8 cellular contexts compared by ENCODE assay signal in the genomic region with DNA sequence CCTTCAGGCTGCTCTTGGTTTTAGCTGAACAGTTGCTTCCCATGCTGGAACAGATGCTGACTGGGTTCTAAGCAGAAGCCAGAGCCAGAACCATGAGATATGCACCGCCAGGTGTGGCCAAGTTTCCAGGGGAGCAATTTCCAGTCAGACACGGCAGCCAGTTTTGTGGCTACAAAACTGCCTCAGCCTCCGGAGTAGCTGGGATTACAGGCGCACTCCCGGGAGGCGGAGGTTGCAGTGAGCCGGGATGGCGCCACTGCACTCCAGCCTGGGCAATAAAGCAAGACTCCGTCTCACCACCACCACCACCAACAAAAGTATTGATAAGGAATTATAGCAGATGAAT. TPM values are rescaled to one million over a fixed set of nuclear protein-coding genes. Genes with fewer than 3 reads are reported as not detected.
DNase-seq lines count a peak whose midpoint lies in the region; ATAC-seq lines count a peak whose summit lies in the region.

No MANE protein-coding gene starts in this region.

- H3K4me1 ChIP-seq in HUES64 (ENCODE audit: insufficient read depth, low read length): no peaks in the 10 kb centered on the region

- H3K4me3 Mint-ChIP-seq in activated naive CD8-positive, alpha-beta T cell treated with anti-CD3 and anti-CD28 coated beads, Interleukin-2, amount 50 U/mL, for 24 hours: peak overlapping the region; percentile 92
- peak overlapping the region; percentile 91 to 99 (median 93) for H3K4me3 Mint-ChIP-seq in immature natural killer cell
- H3K4me3 Mint-ChIP-seq in stimulated activated memory B cell treated with anti-CD40 and anti-IgM and Interleukin-4, amounts not matched to agents 10 μg/mL and 1 μg/mL and 100 μg/mL, for 72 hours: peak overlapping the region; percentile 96

- H3K9me3 Mint-ChIP-seq in activated naive CD8-positive, alpha-beta T cell treated with anti-CD3 and anti-CD28 coated beads, Interleukin-2, amount 50 U/mL, for 24 hours: no peaks in the 10 kb centered on the region
- peaks cover 0 to 4% (median 0%) of the 10 kb centered on the region in 6 donors for H3K9me3 Mint-ChIP-seq in immature natural killer cell
- H3K9me3 Mint-ChIP-seq in stimulated activated memory B cell treated with anti-CD40 and anti-IgM and Interleukin-4, amounts not matched to agents 10 μg/mL and 1 μg/mL and 100 μg/mL, for 72 hours: no peaks in the 10 kb centered on the region

- no peaks in the 10 kb centered on the region for H3K9me3 ChIP-seq in HUES64 (ENCODE audit: insufficient read depth, low read depth, low read length)

- peak overlapping the region; percentile 86 for H3K27ac Mint-ChIP-seq in activated naive CD8-positive, alpha-beta T cell treated with anti-CD3 and anti-CD28 coated beads, Interleukin-2, amount 50 U/mL, for 24 hours
- peak overlapping the region in 5 of 6 donors; percentile 74 to 90 (median 81) for H3K27ac Mint-ChIP-seq in immature natural killer cell
- peak overlapping the region; percentile 91 for H3K27ac Mint-ChIP-seq in stimulated activated memory B cell treated with anti-CD40 and anti-IgM and Interleukin-4, amounts not matched to agents 10 μg/mL and 1 μg/mL and 100 μg/mL, for 72 hours

- no peaks in the 10 kb centered on the region for H3K27me3 ChIP-seq in HUES64 (ENCODE audit: insufficient read depth, low read length)

- DNase-seq in COLO668 (lab: John Stamatoyannopoulos, UW; ENCODE audit: unreplicated experiment) (peak; percentile 52), immature natural killer cell (no peak), GDM1 (lab: John Stamatoyannopoulos, UW) (no peak)
- peak; percentile 21 for DNase-seq in activated naive CD8-positive, alpha-beta T cell treated with anti-CD3 and anti-CD28 coated beads, Interleukin-2, amount 50 U/mL, for 24 hours
- no peak for DNase-seq in effector CD4-positive, alpha-beta T cell
- DNase-seq in stimulated activated CD4-positive, alpha-beta T cell treated with anti-CD3 and anti-CD28 coated beads, Interleukin-2, amount 100 ng/mL, for 24 hours: no peak

- no peak for ATAC-seq in activated naive CD8-positive, alpha-beta T cell treated with anti-CD3 and anti-CD28 coated beads, Interleukin-2, amount 50 U/mL, for 24 hours
- ATAC-seq in stimulated activated memory B cell treated with anti-CD40 and anti-IgM and Interleukin-4, amounts not matched to agents 10 μg/mL and 1 μg/mL and 100 μg/mL, for 72 hours: no peak

- H3K4me1 Mint-ChIP-seq in activated naive CD8-positive, alpha-beta T cell treated with anti-CD3 and anti-CD28 coated beads, Interleukin-2, amount 50 U/mL, for 24 hours: peaks cover 29% of the 10 kb centered on the region
- peaks cover 21 to 25% of the 10 kb centered on the region in 2 donors for H3K4me1 Mint-ChIP-seq in immature natural killer cell
- peaks cover 9% of the 10 kb centered on the region for H3K4me1 Mint-ChIP-seq in stimulated activated memory B cell treated with anti-CD40 and anti-IgM and Interleukin-4, amounts not matched to agents 10 μg/mL and 1 μg/mL and 100 μg/mL, for 72 hours

- H3K4me3 ChIP-seq in HUES64 (ENCODE audit: low read length): peak overlapping the region; percentile 86

- H3K27ac ChIP-seq in HUES64 (ENCODE audit: low read depth, low read length): no peak overlapping the region

- no peaks in the 10 kb centered on the region for H3K27me3 Mint-ChIP-seq in activated naive CD8-positive, alpha-beta T cell treated with anti-CD3 and anti-CD28 coated beads, Interleukin-2, amount 50 U/mL, for 24 hours
- H3K27me3 Mint-ChIP-seq in immature natural killer cell (ENCODE audit: low read depth in 3 of 3): peaks cover 4 to 6% (median 6%) of the 10 kb centered on the region in 3 donors
- H3K27me3 Mint-ChIP-seq in stimulated activated memory B cell treated with anti-CD40 and anti-IgM and Interleukin-4, amounts not matched to agents 10 μg/mL and 1 μg/mL and 100 μg/mL, for 72 hours: no peaks in the 10 kb centered on the region

- H3K36me3 ChIP-seq in HUES64 (ENCODE audit: insufficient read depth, low read length): no peaks in the 10 kb centered on the region

- 49% methylated on average over 7 of the region's 9 CpGs for WGBS in HUES64

- H3K36me3 Mint-ChIP-seq in activated naive CD8-positive, alpha-beta T cell treated with anti-CD3 and anti-CD28 coated beads, Interleukin-2, amount 50 U/mL, for 24 hours (ENCODE audit: low read depth): peaks cover 2% of the 10 kb centered on the region
- peaks cover 0 to 5% (median 0%) of the 10 kb centered on the region in 3 donors for H3K36me3 Mint-ChIP-seq in immature natural killer cell
- peaks cover 10% of the 10 kb centered on the region for H3K36me3 Mint-ChIP-seq in stimulated activated memory B cell treated with anti-CD40 and anti-IgM and Interleukin-4, amounts not matched to agents 10 μg/mL and 1 μg/mL and 100 μg/mL, for 72 hours

- H3K9ac ChIP-seq in HUES64 (ENCODE audit: low read depth, low read length): peak overlapping the region; percentile 70

RNA-seq across cellular contexts. Expression of a gene that starts 1.3 kb away (rescaled TPM):
- 8.1 TPM for polyA plus RNA-seq in HUES64 (2013, experiment 1 of 2)
- polyA plus RNA-seq in HUES64 (2013, experiment 2 of 2): 7.9 TPM
- polyA plus RNA-seq in immature natural killer cell: 1 to 10 TPM in 1 of 3 donors, under 1 TPM in 2; 0.49 to 3.0 (median 0.66) TPM

RNA-seq across cellular contexts. Expression of a gene that starts 33.3 kb away (rescaled TPM):
- 246 TPM for polyA plus RNA-seq in HUES64 (2013, experiment 1 of 2)
- polyA plus RNA-seq in HUES64 (2013, experiment 2 of 2): 259 TPM
- 100 to 1,000 TPM; 110 to 119 (median 118) TPM for polyA plus RNA-seq in immature natural killer cell

RNA-seq across cellular contexts. Expression of a gene that starts 50.3 kb away (rescaled TPM):
- polyA plus RNA-seq in HUES64 (2013, experiment 1 of 2): 34.0 TPM
- 30.6 TPM for polyA plus RNA-seq in HUES64 (2013, experiment 2 of 2)
- polyA plus RNA-seq in immature natural killer cell: 10 to 100 TPM; 69.3 to 82.1 (median 78.9) TPM

Comparison
In these comparisons a context has a peak if more than half of its experiments do, and no peak if none do; other contexts are left out.
1. DNase-seq: peak in COLO668 (single experiment) and activated naive CD8-positive, alpha-beta T cell treated with anti-CD3 and anti-CD28 coated beads, Interleukin-2, amount 50 U/mL, for 24 hours (single experiment); none in immature natural killer cell (0 of 3), effector CD4-positive, alpha-beta T cell (single experiment), stimulated activated CD4-positive, alpha-beta T cell treated with anti-CD3 and anti-CD28 coated beads, Interleukin-2, amount 100 ng/mL, for 24 hours (0 of 2) and GDM1 (single experiment).
2. Peak in every context shown above with its lines, with median percentiles within 50 percentile points of each other: H3K27ac Mint-ChIP-seq and H3K4me3 Mint-ChIP-seq.